ENCODE assay signal across 9 cellular contexts in the genomic region with DNA sequence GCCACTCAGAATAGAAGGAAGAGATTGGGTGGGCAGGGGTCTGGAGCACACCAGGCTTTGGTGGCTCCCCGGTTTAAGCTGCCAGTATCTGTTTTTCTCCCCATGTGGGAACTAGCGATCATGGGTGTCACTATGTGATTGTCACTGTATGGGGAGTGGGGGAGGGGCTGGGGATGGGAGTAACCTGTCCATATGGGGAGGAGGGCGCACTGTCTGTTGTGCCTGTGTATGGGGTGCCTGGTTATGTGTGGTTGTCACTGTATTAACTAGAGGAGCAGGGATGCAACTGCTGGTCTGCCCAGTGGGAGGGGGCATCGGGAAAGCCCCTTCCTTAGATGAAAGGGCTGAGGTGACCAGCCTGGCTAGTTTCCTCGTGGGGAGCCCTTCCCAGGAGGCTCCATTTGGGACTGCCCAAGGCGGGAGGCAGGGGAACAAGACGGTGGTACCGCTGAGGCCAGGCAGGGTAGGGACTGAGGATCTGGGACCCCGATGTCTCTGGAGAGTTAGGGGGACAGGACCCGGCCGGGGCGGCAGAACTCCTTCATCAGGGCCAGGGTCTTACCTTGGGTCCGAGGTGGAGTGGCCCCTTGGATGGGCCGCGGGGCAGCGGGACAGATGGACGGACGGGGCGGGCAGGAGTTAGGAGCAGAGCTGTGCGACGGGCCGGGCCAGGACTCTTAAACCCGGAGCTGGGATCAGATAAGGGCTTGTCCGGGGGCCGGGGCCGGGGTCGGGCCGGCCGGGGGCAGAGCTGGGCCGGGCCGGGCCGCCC. TPM values are rescaled to one million over a fixed set of nuclear protein-coding genes. Genes with fewer than 3 reads are reported as not detected.
DNase-seq lines count a peak whose midpoint lies in the region; ATAC-seq and TF ChIP-seq lines count a peak whose summit lies in the region.
"Had no signal": no experiment of that assay in that cellular context is flagged by ENCODE, and none has a peak within 500 bp of the region (broad histone marks: within the 10 kb centered on the region; RNA-seq: fewer than 3 reads in every experiment).

Gene KCNJ10, minus strand, starts transcription at position 701 of the 772 bp plus-strand sequence. CDS start 27,628 bp downstream, outside the sequence.

- no peaks in the 10 kb centered on the region for H3K9me3 ChIP-seq in thoracic aorta

- H3K4me3 Mint-ChIP-seq in activated CD4-positive, alpha-beta T cell treated with anti-CD3 and anti-CD28 coated beads, Interleukin-2, amount 10 ng/mL, durations not matched to agents 24 days and 14 days: peak within 1 kb of the TSS; percentile 80

- in situ Hi-C loops in astrocyte of the spinal cord (cut with HindIII; ENCODE audit: low sequenced_read_pairs): no loop called here

- ATAC-seq in thoracic aorta (ENCODE audit: insufficient number of reproducible peaks, low FRiP score, low read depth) (no peak), HG03175 (IDR thresholded peaks at IDR 0.05; ENCODE audit: unreplicated experiment) (no peak)

- H3K36me3 ChIP-seq in thoracic aorta: no peaks in the 10 kb centered on the region

- H3K4me1 Mint-ChIP-seq in activated CD4-positive, alpha-beta T cell treated with anti-CD3 and anti-CD28 coated beads, Interleukin-2, amount 10 ng/mL, durations not matched to agents 24 days and 14 days: peaks cover 14% of the 10 kb centered on the region

- H3K36me3 Mint-ChIP-seq in activated CD4-positive, alpha-beta T cell treated with anti-CD3 and anti-CD28 coated beads, Interleukin-2, amount 10 ng/mL, durations not matched to agents 24 days and 14 days (ENCODE audit: low read depth): no peaks in the 10 kb centered on the region

- H3K4me1 ChIP-seq in thoracic aorta (ENCODE audit: control insufficient read depth in 1 of 2, low read depth in 2 of 2): peaks cover 0 to 5% of the 10 kb centered on the region in 2 donors

- WGBS in lower leg skin, 2 donors: 16 to 17% methylated on average over 24 to 25 of the region's 32 CpGs

- H3K27me3 ChIP-seq in thoracic aorta (replicated peaks; ENCODE audit: insufficient read depth): no peaks in the 10 kb centered on the region

- TF ChIP-seq POLR2A in lower leg skin (IDR thresholded peaks at IDR 0.05): no peak

- peaks cover 55% of the 10 kb centered on the region for H3K27me3 Mint-ChIP-seq in activated CD4-positive, alpha-beta T cell treated with anti-CD3 and anti-CD28 coated beads, Interleukin-2, amount 10 ng/mL, durations not matched to agents 24 days and 14 days

- H3K27ac Mint-ChIP-seq in activated CD4-positive, alpha-beta T cell treated with anti-CD3 and anti-CD28 coated beads, Interleukin-2, amount 10 ng/mL, durations not matched to agents 24 days and 14 days: no peak within 1 kb of the TSS

- no peak within 1 kb of the TSS for H3K27ac ChIP-seq in thoracic aorta
- H3K27ac ChIP-seq: C4-2B had no signal

- H3K9me3 Mint-ChIP-seq in activated CD4-positive, alpha-beta T cell treated with anti-CD3 and anti-CD28 coated beads, Interleukin-2, amount 10 ng/mL, durations not matched to agents 24 days and 14 days: no peaks in the 10 kb centered on the region

- TF ChIP-seq CTCF in astrocyte of the spinal cord (IDR thresholded peaks at IDR 0.05; ENCODE audit: low read depth, low read length): no peak
- no peak for TF ChIP-seq CTCF in lower leg skin (IDR thresholded peaks at IDR 0.05)
- TF ChIP-seq CTCF in thoracic aorta (IDR thresholded peaks at IDR 0.05): no peak

- no peak for DNase-seq in activated CD4-positive, alpha-beta T cell treated with anti-CD3 and anti-CD28 coated beads, Interleukin-2, amount 10 ng/mL, durations not matched to agents 24 days and 14 days
- DNase-seq in activated CD4-positive, alpha-beta T cell treated with anti-CD3 and anti-CD28 coated beads, Interleukin-2, amount 50 U/mL, for 4 hours: no peak
- DNase-seq in astrocyte of the spinal cord (ENCODE audit: low read depth, low spot score) (no peak), lower leg skin (ENCODE audit: low spot score in 2 of 2) (no peak), thoracic aorta (ENCODE audit: low spot score) (no peak), germinal center (ENCODE audit: low spot score) (no peak), DMS153 treated with DMSO at 0.1 percent for 48 hours (lab: John Stamatoyannopoulos, UW; ENCODE audit: unreplicated experiment) (no peak)

- intact Hi-C loops in activated CD4-positive, alpha-beta T cell treated with anti-CD3 and anti-CD28 coated beads, Interleukin-2, amount 10 ng/mL, durations not matched to agents 24 days and 14 days (cut with micrococcal nuclease): no loop called here
- intact Hi-C loops in lower leg skin (cut with DNase I; ENCODE audit: low total_unique reads): no loop called here

- H3K4me3 ChIP-seq in astrocyte of the spinal cord (ENCODE audit: low read depth, low read length) (peak within 1 kb of the TSS; percentile 48), lower leg skin (ENCODE audit: low read depth, poor library complexity, severe bottlenecking) (peak within 1 kb of the TSS; percentile 4), thoracic aorta (peak within 1 kb of the TSS; percentile 82)

RNA-seq across cellular contexts. Expression of gene KCNJ10, which starts in this region (rescaled TPM):
- not detected in 2 replicates for total RNA-seq in activated CD4-positive, alpha-beta T cell treated with anti-CD3 and anti-CD28 coated beads, Interleukin-2, amount 10 ng/mL, durations not matched to agents 24 days and 14 days
- total RNA-seq in lower leg skin: not detected
- not detected for total RNA-seq in thoracic aorta

Comparison
In these comparisons a context has a peak if more than half of its experiments do, and no peak if none do; other contexts are left out.
1. H3K4me3 ChIP-seq: peak in every context shown above with its lines; median percentile 82 in thoracic aorta; 48 in astrocyte of the spinal cord; 4 in lower leg skin.